ENCODE assay signal across 10 cellular contexts in genomic region chr7:76283254-76284159, GRCh38. TPM values are rescaled to one million over a fixed set of nuclear protein-coding genes. Genes with fewer than 3 reads are reported as not detected.
A peak's percentile ranks its signal among the peaks of the same experiment; 100 is the strongest.
DNase-seq lines count a peak whose midpoint lies in the region; ATAC-seq and TF ChIP-seq lines count a peak whose summit lies in the region.
"Had no signal": no experiment of that assay in that cellular context is flagged by ENCODE, and none has a peak within 500 bp of the region (broad histone marks: within the 10 kb centered on the region; RNA-seq: fewer than 3 reads in every experiment).

No MANE protein-coding gene starts in this region.

- CTCF ChIA-PET in AG04450 (lab: Charles Lee) (no interaction called here), Calu3 (lab: Charles Lee) (interaction anchor here (0.7 kb wide), 1 partner anchor 9 kb away, joined by 4 read pairs; no protein-coding TSS in a partner anchor)

- H3K27ac Mint-ChIP-seq in H9 = no peak overlapping the region
- no peak overlapping the region for H3K27ac Mint-ChIP-seq in neural crest cell (ENCODE audit: unreplicated experiment)
- H3K27ac Mint-ChIP-seq in Calu3 (ENCODE audit: unreplicated experiment) = no peak overlapping the region

- no peak overlapping the region for H3K56ac ChIP-seq in H9 (ENCODE audit: insufficient read length, low read depth, low read length)

- peaks cover 6 to 23% (median 9%) of the 10 kb centered on the region in 3 experiments for H3K36me3 Mint-ChIP-seq in H9 (ENCODE audit: insufficient read depth in 1 of 3, low read depth in 3 of 3)
- no peaks in the 10 kb centered on the region for H3K36me3 Mint-ChIP-seq in neural crest cell (ENCODE audit: low read depth)
- no peaks in the 10 kb centered on the region for H3K36me3 Mint-ChIP-seq in Calu3 (ENCODE audit: insufficient read depth, unreplicated experiment)

- H3K4me3 Mint-ChIP-seq in H9 (peak overlapping the region; percentile 72 to 86), neural crest cell (peak overlapping the region; percentile 77), Calu3 (ENCODE audit: low read depth, unreplicated experiment) (no peak overlapping the region)

- H2BK12ac ChIP-seq in H9 (ENCODE audit: insufficient read length, low read depth, low read length) = no peak overlapping the region

- H3K27me3 Mint-ChIP-seq in H9 (ENCODE audit: low read depth) (peaks cover 59% of the 10 kb centered on the region), neural crest cell (ENCODE audit: low read depth) (peaks cover 68% of the 10 kb centered on the region), Calu3 (ENCODE audit: unreplicated experiment) (peaks cover 74% of the 10 kb centered on the region)

- no peaks in the 10 kb centered on the region for H3K79me1 ChIP-seq in H9 (ENCODE audit: insufficient read depth, low read depth, low read length, poor library complexity, severe bottlenecking)

- no peak overlapping the region for H2BK20ac ChIP-seq in H9 (ENCODE audit: low read depth, low read length, poor library complexity, severe bottlenecking)

- H3K4me2 ChIP-seq in H9 (ENCODE audit: insufficient read depth, insufficient read length, low read length) = peak overlapping the region; percentile 63

- DNase-seq in AG04450 (ENCODE audit: low read depth, low spot score) (no peak), H9 (no peak), ecto neural progenitor cell (ENCODE audit: low spot score) (peak; percentile 52), neural crest cell (ENCODE audit: low read depth, low spot score) (no peak), NCI-H2029 treated with DMSO at 0.1 percent for 48 hours (lab: John Stamatoyannopoulos, UW) (no peak), Calu3 (no peak)
- DNase-seq: NCI-H1694 treated with DMSO at 0.1 percent for 48 hours had no signal

- no peak overlapping the region for H2AFZ ChIP-seq in H9 (ENCODE audit: low read length)

- intact Hi-C loops in Calu3 (cut with micrococcal nuclease; ENCODE audit: unreplicated experiment) = no loop called here

- H2BK15ac ChIP-seq in H9 (ENCODE audit: low read depth, low read length) = no peak overlapping the region

- no TSS peak for BruUV-seq in Calu3 (replicated peaks; lab: Mats Ljungman, UMichigan)

- no peak overlapping the region for H4K8ac ChIP-seq in H9 (replicated peaks; ENCODE audit: insufficient read length, low read depth, low read length)

- H3K27me3 ChIP-seq in AG04450 (ENCODE audit: control insufficient read depth, insufficient read depth, low read length) = peaks cover 22% of the 10 kb centered on the region
- peaks cover 7% of the 10 kb centered on the region; the same call in 1 of the 2 replicates for H3K27me3 ChIP-seq in H9 (ENCODE audit: insufficient read depth, low read length)

- H3K4me1 Mint-ChIP-seq in H9 (peaks cover 11 to 30% of the 10 kb centered on the region in 2 experiments), neural crest cell (peaks cover 9% of the 10 kb centered on the region), Calu3 (ENCODE audit: low read depth, unreplicated experiment) (peaks cover 10% of the 10 kb centered on the region)

- H2AK5ac ChIP-seq in H9 (ENCODE audit: insufficient read length, low read length) = no peak overlapping the region

- H3K9me3 ChIP-seq in AG04450 (ENCODE audit: control insufficient read depth, insufficient read depth, low read length) (no peaks in the 10 kb centered on the region; the same call in 1 of the 2 replicates), H9 (ENCODE audit: control insufficient read depth, low read depth, low read length) (no peaks in the 10 kb centered on the region)

- H2BK120ac ChIP-seq in H9 (ENCODE audit: low read depth, low read length, poor library complexity, severe bottlenecking) = no peak overlapping the region

- POLR2A ChIA-PET in AG04450 (lab: Yijun Ruan, JAX) = interaction anchor here (0.5 to 1.9 kb wide), 3 partner anchors 8 to 20 kb away, joined by 3 to 15 read pairs (median 3); no protein-coding TSS in a partner anchor

- peaks cover 8% of the 10 kb centered on the region for H3K23me2 ChIP-seq in H9 (ENCODE audit: insufficient read length, low read depth, low read length, poor library complexity, severe bottlenecking)

- H4K5ac ChIP-seq in H9 (ENCODE audit: insufficient read length, low read depth, low read length) = no peak overlapping the region

- no peak overlapping the region for H3K23ac ChIP-seq in H9 (ENCODE audit: insufficient read length, low read depth, low read length)

- H2BK5ac ChIP-seq in H9 (ENCODE audit: insufficient read length, low read length) = no peak overlapping the region

- H3K9ac ChIP-seq in H9 (ENCODE audit: extremely low read depth, insufficient read length, low read length) = no peak overlapping the region

- H3K9me3 Mint-ChIP-seq in H9 = peaks cover 0 to 2% of the 10 kb centered on the region in 2 experiments; a peak in 2 of 5 replicates
- no peaks in the 10 kb centered on the region for H3K9me3 Mint-ChIP-seq in neural crest cell
- H3K9me3 Mint-ChIP-seq in Calu3 (ENCODE audit: low read depth, unreplicated experiment) = no peaks in the 10 kb centered on the region

- WGBS in H9 (ENCODE audit: extremely low coverage, insufficient read length, low lambda C conversion rate) = no CpG with 5 or more reads among the region's 17 CpGs

- no peak overlapping the region for H3K4ac ChIP-seq in H9 (ENCODE audit: low read depth, low read length)

- H3K4me1 ChIP-seq in H9 (ENCODE audit: insufficient read depth, low read length) = no peaks in the 10 kb centered on the region

- TF ChIP-seq CTCF in AG04450 (IDR thresholded peaks at IDR 0.05; ENCODE audit: low read depth, low read length) = no peak
- TF ChIP-seq CTCF in H9 (conservative IDR thresholded peaks at IDR 0.05) = no peak
- TF ChIP-seq CTCF in neural crest cell (conservative IDR thresholded peaks at IDR 0.05) = no peak
- TF ChIP-seq CTCF in Calu3 (IDR thresholded peaks at IDR 0.05; ENCODE audit: unreplicated experiment) = no peak

- no peak overlapping the region for H3K18ac ChIP-seq in H9 (ENCODE audit: insufficient read length, low read depth, low read length)

- H4K20me1 ChIP-seq in H9 (ENCODE audit: control insufficient read depth, insufficient read depth, insufficient read length) = no peaks in the 10 kb centered on the region

- H3K14ac ChIP-seq in H9 (ENCODE audit: insufficient read depth, low read length) = no peak overlapping the region; the same call in 1 of the 2 replicates

- peak overlapping the region; percentile 53 for H3K4me3 ChIP-seq in AG04450 (ENCODE audit: low read depth, low read length)

- ATAC-seq in HG03571 (IDR thresholded peaks at IDR 0.05; ENCODE audit: unreplicated experiment) = no peak
- ATAC-seq in GM21717 (IDR thresholded peaks at IDR 0.05; ENCODE audit: unreplicated experiment) = no peak

- H3K27ac ChIP-seq in AG04450 (ENCODE audit: low read depth, low read length) (no peak overlapping the region), H9 (ENCODE audit: insufficient read length, low read depth, low read length) (no peak overlapping the region)
- H3K27ac ChIP-seq: RWPE1 had no signal

- H3K79me2 ChIP-seq in H9 (ENCODE audit: insufficient read depth, low read length) = no peaks in the 10 kb centered on the region

- no peak overlapping the region for H3T11ph ChIP-seq in H9 (ENCODE audit: low read length)

- no peak overlapping the region for H4K91ac ChIP-seq in H9 (ENCODE audit: insufficient read length, low read depth, low read length)

RNA-seq across cellular contexts. Expression of gene HSPB1, which starts 19.0 kb away (rescaled TPM):
- 290 and 526 TPM in 2 replicates for polyA plus RNA-seq in AG04450 (2011; rRNA removed)
- polyA minus RNA-seq in AG04450 (2011; rRNA and poly(A)+ RNA removed) = 75.3 and 81.1 TPM in 2 replicates
- total RNA-seq in H9 (2021) (175 and 186 TPM in 2 replicates), neural crest cell (57.1 and 67.2 TPM in 2 replicates), Calu3 (2022) (72.7 and 135 TPM in 2 replicates)
